22 cellular contexts compared by ENCODE assay signal in the genomic region with DNA sequence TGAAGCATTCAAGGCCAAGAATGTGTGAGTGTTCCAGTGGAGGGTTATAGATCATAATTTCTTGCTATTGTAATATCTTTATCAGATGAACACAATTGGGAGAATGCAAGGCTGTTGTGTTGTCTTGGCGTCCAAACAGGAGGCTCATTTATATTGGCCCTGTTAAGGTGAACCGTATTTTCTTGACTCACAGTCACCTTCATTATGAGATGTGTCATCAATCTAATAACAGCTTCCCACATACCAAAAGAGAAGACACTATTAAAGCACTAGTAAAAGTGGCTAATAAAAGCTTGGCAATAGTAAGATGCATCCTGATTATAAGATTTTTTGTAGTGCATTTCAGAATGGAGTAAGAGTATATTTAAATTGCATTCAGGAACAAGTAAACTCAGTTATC.
A peak's percentile ranks its signal among the peaks of the same experiment; 100 is the strongest.
DNase-seq lines count a peak whose midpoint lies in the region; ATAC-seq and TF ChIP-seq lines count a peak whose summit lies in the region.
"Had no signal": no experiment of that assay in that cellular context is flagged by ENCODE, and none has a peak within 500 bp of the region (broad histone marks: within the 10 kb centered on the region; RNA-seq: fewer than 3 reads in every experiment).

No MANE protein-coding gene starts in this region.

- CTCF ChIA-PET in Caco-2 (lab: Charles Lee), result no interaction called here

- peak overlapping the region; percentile 25 for H3K27ac ChIP-seq in muscle layer of colon (ENCODE audit: low read depth, low read length)
- H3K27ac ChIP-seq: 22Rv1; A549; BLaER1 treated with 17β-estradiol and CSF1 and Interleukin-3, amounts not matched to agents 10 nM and 100 nM; C4-2B had no signal

- H3K9ac ChIP-seq in muscle layer of colon (ENCODE audit: low read length), result no peak overlapping the region
- H3K9ac ChIP-seq: BLaER1 treated with 17β-estradiol and CSF1 and Interleukin-3, amounts not matched to agents 10 nM and 100 nM had no signal

- TF ChIP-seq POLR2A in lower leg skin (IDR thresholded peaks at IDR 0.05), result no peak

- H3K27me3 ChIP-seq in Caco-2 (replicated peaks; ENCODE audit: control insufficient read depth, insufficient read depth, low read length), result no peaks in the 10 kb centered on the region
- H3K27me3 ChIP-seq in muscle layer of colon (ENCODE audit: control insufficient read depth in 1 of 2, insufficient read depth in 2 of 2, low read length in 2 of 2), result no peaks in the 10 kb centered on the region
- H3K27me3 ChIP-seq: BLaER1 treated with 17β-estradiol and CSF1 and Interleukin-3, amounts not matched to agents 10 nM and 100 nM had no signal

- H3K4me3 Mint-ChIP-seq in Caco-2 (ENCODE audit: unreplicated experiment) (no peak overlapping the region), nephron progenitor cell (no peak overlapping the region), endothelial cell (ENCODE audit: unreplicated experiment) (no peak overlapping the region)
- H3K4me3 Mint-ChIP-seq: B cell; CD4-positive, alpha-beta T cell; CD8-positive, alpha-beta T cell had no signal

- peak overlapping the region; percentile 15 for H3K27ac Mint-ChIP-seq in Caco-2 (ENCODE audit: unreplicated experiment)
- peak overlapping the region; percentile 88 for H3K27ac Mint-ChIP-seq in nephron progenitor cell
- H3K27ac Mint-ChIP-seq in endothelial cell (ENCODE audit: unreplicated experiment), result no peak overlapping the region
- H3K27ac Mint-ChIP-seq: B cell; CD4-positive, alpha-beta T cell; CD8-positive, alpha-beta T cell had no signal

- TF ChIP-seq CTCF in Caco-2 (IDR thresholded peaks at IDR 0.05; ENCODE audit: insufficient read depth in 1 of 2, low read depth in 1 of 2, low read length in 1 of 2, severe bottlenecking in 1 of 2, unreplicated experiment in 1 of 2) (no peak), nephron progenitor cell (IDR thresholded peaks at IDR 0.05) (no peak), endothelial cell (IDR thresholded peaks at IDR 0.05; ENCODE audit: unreplicated experiment) (no peak), lower leg skin (IDR thresholded peaks at IDR 0.05) (no peak)

- H3K9me3 ChIP-seq in Caco-2, result peaks cover 7% of the 10 kb centered on the region
- no peaks in the 10 kb centered on the region for H3K9me3 ChIP-seq in muscle layer of colon (ENCODE audit: low read length)

- WGBS in lower leg skin, 2 donors, result 50 to 71% methylated on average over 2 of the region's 2 CpGs

- H3K4me1 ChIP-seq in Caco-2 (no peaks in the 10 kb centered on the region), muscle layer of colon (ENCODE audit: insufficient read depth, low read length) (peaks cover 7% of the 10 kb centered on the region)
- H3K4me1 ChIP-seq: A549 had no signal

- intact Hi-C loops in Caco-2 (cut with micrococcal nuclease; ENCODE audit: unreplicated experiment), result no loop called here
- intact Hi-C loops in lower leg skin (cut with DNase I; ENCODE audit: low total_unique reads), result no loop called here

- H3K36me3 ChIP-seq in Caco-2 (ENCODE audit: control insufficient read depth, insufficient read depth, low read length), result no peaks in the 10 kb centered on the region; the same call in 1 of the 2 replicates
- H3K36me3 ChIP-seq in muscle layer of colon (ENCODE audit: insufficient read depth, low read length), result no peaks in the 10 kb centered on the region

- no peak for ATAC-seq in left lobe of liver
- ATAC-seq: A549; CD8-positive, alpha-beta T cell; GM12878 had no signal

- H3K27me3 Mint-ChIP-seq in Caco-2 (ENCODE audit: insufficient read depth, unreplicated experiment), result no peaks in the 10 kb centered on the region
- H3K27me3 Mint-ChIP-seq in nephron progenitor cell (ENCODE audit: low read depth, poor library complexity), result peaks cover 2% of the 10 kb centered on the region
- peaks cover 2% of the 10 kb centered on the region for H3K27me3 Mint-ChIP-seq in endothelial cell (ENCODE audit: unreplicated experiment)
- H3K27me3 Mint-ChIP-seq: B cell; CD4-positive, alpha-beta T cell had no signal

- H3K36me3 Mint-ChIP-seq in Caco-2 (ENCODE audit: insufficient read depth, unreplicated experiment), result peaks cover 4% of the 10 kb centered on the region
- H3K36me3 Mint-ChIP-seq in nephron progenitor cell (ENCODE audit: low read depth), result peaks cover 46% of the 10 kb centered on the region
- H3K36me3 Mint-ChIP-seq in endothelial cell (ENCODE audit: low read depth, unreplicated experiment), result no peaks in the 10 kb centered on the region

- BruUV-seq in Caco-2 (replicated peaks; lab: Mats Ljungman, UMichigan), result no TSS peak

- H3K4me1 Mint-ChIP-seq in Caco-2 (ENCODE audit: low read depth, unreplicated experiment) (no peaks in the 10 kb centered on the region), nephron progenitor cell (peaks cover 64% of the 10 kb centered on the region), endothelial cell (ENCODE audit: unreplicated experiment) (no peaks in the 10 kb centered on the region)
- H3K4me1 Mint-ChIP-seq: B cell had no signal

- H3K4me3 ChIP-seq in Caco-2 (ENCODE audit: low read depth, low read length) (no peak overlapping the region), muscle layer of colon (ENCODE audit: low read depth in 1 of 2, low read length in 2 of 2) (no peak overlapping the region), lower leg skin (ENCODE audit: low read depth, poor library complexity, severe bottlenecking) (no peak overlapping the region)
- H3K4me3 ChIP-seq: A549; BLaER1 treated with 17β-estradiol and CSF1 and Interleukin-3, amounts not matched to agents 10 nM and 100 nM; GM12878 had no signal

- H3K9me3 Mint-ChIP-seq in Caco-2 (ENCODE audit: unreplicated experiment) (no peaks in the 10 kb centered on the region), nephron progenitor cell (peaks cover 35% of the 10 kb centered on the region), endothelial cell (ENCODE audit: unreplicated experiment) (no peaks in the 10 kb centered on the region)
- H3K9me3 Mint-ChIP-seq: CD4-positive, alpha-beta T cell; CD8-positive, alpha-beta T cell had no signal

- POLR2A ChIA-PET in Caco-2 (lab: Charles Lee), result no interaction called here

- DNase-seq in Caco-2 (no peak), nephron progenitor cell (no peak), endothelial cell (ENCODE audit: low spot score) (no peak), left lobe of liver (ENCODE audit: low spot score) (no peak), lower leg skin (ENCODE audit: low spot score in 2 of 2) (no peak)
- DNase-seq: AML-193; CD4-positive, alpha-beta T cell; CD8-positive, alpha-beta T cell; DMS 273 treated with DMSO at 0.1 percent for 48 hours; DMS153; DMS53; DMS79; DND-41; EL; GDM1 had no signal
